ENCODE assay signal across 8 cellular contexts in the genomic region with DNA sequence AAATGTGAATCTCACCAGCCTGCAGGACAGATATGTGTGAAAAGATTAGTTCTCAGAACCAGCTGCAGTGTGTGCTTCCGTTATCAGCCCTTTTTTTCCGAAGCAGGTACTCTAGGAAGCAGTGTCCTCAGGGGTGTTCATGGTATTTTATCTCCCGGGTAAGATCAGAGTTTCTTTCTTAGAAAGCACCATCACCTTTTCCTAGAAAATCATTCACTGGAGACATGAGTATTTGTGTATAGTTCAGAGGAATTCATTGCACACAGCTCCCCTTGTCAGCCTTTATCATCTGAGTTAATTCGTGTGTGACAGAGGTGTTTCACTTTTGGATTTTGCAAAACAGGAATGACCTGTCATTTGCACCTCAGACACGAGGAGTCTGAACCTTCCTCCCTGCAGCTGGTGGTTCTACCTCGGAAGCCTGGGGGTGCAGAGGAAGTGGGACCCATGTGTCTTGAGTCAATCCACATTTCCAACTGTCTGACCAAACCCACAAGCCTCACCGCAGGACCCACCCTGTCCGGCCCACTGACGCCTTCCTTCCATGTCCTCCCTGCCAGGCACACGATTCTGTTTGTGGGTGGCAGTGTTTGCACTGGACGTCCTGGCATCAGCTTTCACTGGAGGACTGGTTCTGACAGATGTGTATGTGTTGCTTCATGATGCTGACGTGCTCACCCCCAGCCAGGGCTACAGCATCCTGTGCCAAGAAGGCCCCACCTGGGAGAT.
DNase-seq lines count a peak whose midpoint lies in the region; ATAC-seq and TF ChIP-seq lines count a peak whose summit lies in the region.

No MANE protein-coding gene starts in this region.

- no peak overlapping the region for H3K4me3 ChIP-seq in left lung

- no peaks in the 10 kb centered on the region for H3K9me3 Mint-ChIP-seq in IgD-negative memory B cell
- no peaks in the 10 kb centered on the region for H3K9me3 Mint-ChIP-seq in activated T-helper 17 cell treated with anti-CD3 and anti-CD28 coated beads, Interleukin-2, amount 50 U/mL, for 72 hours

- H3K36me3 Mint-ChIP-seq in IgD-negative memory B cell = peaks cover 14% of the 10 kb centered on the region
- H3K36me3 Mint-ChIP-seq in activated T-helper 17 cell treated with anti-CD3 and anti-CD28 coated beads, Interleukin-2, amount 50 U/mL, for 72 hours (ENCODE audit: low read depth) = peaks cover 45% of the 10 kb centered on the region

- H3K4me1 ChIP-seq in left lung = peaks cover 10 to 35% of the 10 kb centered on the region in 2 donors

- peaks cover 6 to 15% (median 15%) of the 10 kb centered on the region in 3 donors for H3K4me1 Mint-ChIP-seq in IgD-negative memory B cell
- peaks cover 44% of the 10 kb centered on the region for H3K4me1 Mint-ChIP-seq in activated T-helper 17 cell treated with anti-CD3 and anti-CD28 coated beads, Interleukin-2, amount 50 U/mL, for 72 hours

- H3K9me3 ChIP-seq in left lung = no peaks in the 10 kb centered on the region

- peak overlapping the region in 2 of 3 donors; percentile 11 to 94 for H3K27ac Mint-ChIP-seq in IgD-negative memory B cell
- H3K27ac Mint-ChIP-seq in activated T-helper 17 cell treated with anti-CD3 and anti-CD28 coated beads, Interleukin-2, amount 50 U/mL, for 72 hours = peak overlapping the region; percentile 83

- no peak overlapping the region for H3K27ac ChIP-seq in left lung

- intact Hi-C loops in left lung (cut with DNase I) = no loop called here

- no peak for TF ChIP-seq CTCF in left lung (IDR thresholded peaks at IDR 0.05)

- no peaks in the 10 kb centered on the region for H3K27me3 Mint-ChIP-seq in IgD-negative memory B cell
- H3K27me3 Mint-ChIP-seq in activated T-helper 17 cell treated with anti-CD3 and anti-CD28 coated beads, Interleukin-2, amount 50 U/mL, for 72 hours = no peaks in the 10 kb centered on the region

- peak overlapping the region in 1 of 4 donors; percentile 80 for H3K4me3 Mint-ChIP-seq in IgD-negative memory B cell
- peak overlapping the region; percentile 49 for H3K4me3 Mint-ChIP-seq in activated T-helper 17 cell treated with anti-CD3 and anti-CD28 coated beads, Interleukin-2, amount 50 U/mL, for 72 hours

- peak; percentile 87 for ATAC-seq in activated T-helper 17 cell treated with anti-CD3 and anti-CD28 coated beads, Interleukin-2, amount 50 U/mL, for 72 hours (replicated peaks)
- no peak for ATAC-seq in left lung

- peak; percentile 68 for DNase-seq in activated naive CD4-positive, alpha-beta T cell treated with Interleukin-2 at 50 U/mL for 16 hours
- no peak for DNase-seq in activated naive CD4-positive, alpha-beta T cell (lab: John Stamatoyannopoulos, UW)
- peak; percentile 57 to 76 (median 65) for DNase-seq in stimulated activated CD4-positive, alpha-beta T cell treated with anti-CD3 and anti-CD28 coated beads, TNF-alpha, amount 100 ng/mL, for 48 hours (ENCODE audit: low read depth in 3 of 3)
- DNase-seq in SK-N-DZ (ENCODE audit: low spot score) = no peak
- no peak for DNase-seq in left lung
- no peak for DNase-seq in NCI-H2227 treated with DMSO at 0.1 percent for 48 hours (lab: John Stamatoyannopoulos, UW)

- H3K36me3 ChIP-seq in left lung = peaks cover 0 to 73% of the 10 kb centered on the region in 2 donors

- no peaks in the 10 kb centered on the region for H3K27me3 ChIP-seq in left lung

Comparison
In these comparisons a context has a peak if more than half of its experiments do, and no peak if none do; other contexts are left out.
1. DNase-seq: peak in activated naive CD4-positive, alpha-beta T cell treated with Interleukin-2 at 50 U/mL for 16 hours (single experiment) and stimulated activated CD4-positive, alpha-beta T cell treated with anti-CD3 and anti-CD28 coated beads, TNF-alpha, amount 100 ng/mL, for 48 hours (3 of 3); none in activated naive CD4-positive, alpha-beta T cell (0 of 4), SK-N-DZ (single experiment), left lung (0 of 2) and NCI-H2227 treated with DMSO at 0.1 percent for 48 hours (single experiment).